Comparison of ENCODE assay signal across 8 cellular contexts in the genomic region with DNA sequence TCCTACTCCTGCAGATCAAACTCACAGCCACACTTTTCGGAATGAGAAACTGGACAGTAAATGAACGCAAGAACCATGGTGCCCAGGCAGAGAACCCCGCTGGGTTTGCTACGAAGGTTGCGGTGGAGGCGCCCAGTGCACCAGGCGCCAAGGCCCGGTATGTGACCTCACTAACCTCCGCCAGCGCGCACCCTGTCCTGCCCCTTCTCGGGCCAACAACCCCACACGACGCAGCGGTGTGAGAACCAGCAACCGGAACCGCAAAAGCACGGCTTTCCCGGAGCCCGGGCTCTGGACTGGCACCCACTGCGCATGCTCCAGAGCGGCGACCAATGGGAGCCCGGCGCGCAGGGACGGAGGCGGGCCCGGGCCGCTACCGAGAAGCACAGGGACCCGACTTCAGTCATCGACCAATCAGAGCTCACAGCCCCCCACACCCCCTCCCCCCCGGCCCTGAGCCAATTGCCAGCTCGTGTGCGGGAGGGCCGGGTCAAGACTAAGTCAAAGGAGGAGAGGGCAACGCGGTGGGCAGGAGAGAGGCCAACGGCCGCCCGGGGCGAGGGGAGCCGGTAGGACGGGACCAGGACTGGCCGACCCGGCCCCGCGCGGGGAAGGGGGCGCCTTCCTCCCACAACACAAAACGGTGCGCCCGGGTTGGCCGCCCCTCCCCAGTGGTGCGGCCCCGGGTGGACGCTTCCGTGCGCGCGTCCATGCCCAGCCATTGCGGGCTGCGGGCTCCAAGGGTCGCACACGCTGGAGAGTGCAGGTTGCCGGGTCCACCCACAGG. TPM values are rescaled to one million over a fixed set of nuclear protein-coding genes. Genes with fewer than 3 reads are reported as not detected.
DNase-seq lines count a peak whose midpoint lies in the region; ATAC-seq and TF ChIP-seq lines count a peak whose summit lies in the region.

No MANE protein-coding gene starts in this region.

- TF ChIP-seq CTCF in DND-41 (IDR thresholded peaks at IDR 0.05; ENCODE audit: borderline replicate concordance, extremely low read depth, low read length, poor library complexity, severe bottlenecking) (no peak), Peyer's patch (IDR thresholded peaks at IDR 0.05) (no peak), esophagus squamous epithelium (IDR thresholded peaks at IDR 0.05) (no peak)

- H3K27me3 ChIP-seq in DND-41 (ENCODE audit: insufficient read depth, low read length, poor library complexity), result no peaks in the 10 kb centered on the region
- no peaks in the 10 kb centered on the region for H3K27me3 ChIP-seq in GM23248 (replicated peaks; ENCODE audit: insufficient read depth)
- no peaks in the 10 kb centered on the region for H3K27me3 ChIP-seq in Karpas-422 (ENCODE audit: low read length)
- H3K27me3 ChIP-seq in Peyer's patch, result no peaks in the 10 kb centered on the region
- H3K27me3 ChIP-seq in esophagus squamous epithelium, result no peaks in the 10 kb centered on the region

- DNase-seq in DND-41 (peak; percentile 92), GM23248 (peak; percentile 87), Karpas-422 (peak; percentile 94), Peyer's patch (peak; percentile 86 to 95 (median 93)), activated T-helper 1 cell treated with Interleukin-2 at 50 U/mL for 16 hours (ENCODE audit: low read depth) (peak; percentile 80), esophagus squamous epithelium (lab: John Stamatoyannopoulos, UW) (peak; percentile 45), naive B cell (peak; percentile 86)
- DNase-seq in stimulated activated effector memory CD8-positive, alpha-beta T cell treated with anti-CD3 and anti-CD28 coated beads, Interleukin-12 subunit alpha, Interleukin-12 subunit beta, amount 100 ng/mL, for 72 hours (ENCODE audit: low spot score in 2 of 2), result peak; percentile 74 to 91

- H3K4me3 ChIP-seq in DND-41 (ENCODE audit: low read depth in 1 of 2, low read length in 2 of 2) (peak overlapping the region; percentile 91 to 97), GM23248 (peak overlapping the region; percentile 82), Karpas-422 (ENCODE audit: low read length) (peak overlapping the region; percentile 84), Peyer's patch (peak overlapping the region; percentile 68 to 90 (median 72)), esophagus squamous epithelium (peak overlapping the region; percentile 68 to 82 (median 72))

- H3K9me2 ChIP-seq in GM23248 (ENCODE audit: insufficient read depth) (no peaks in the 10 kb centered on the region), Karpas-422 (replicated peaks; ENCODE audit: insufficient read depth, low read length) (no peaks in the 10 kb centered on the region)

- H3K9ac ChIP-seq in DND-41 (ENCODE audit: low read depth, low read length), result peak overlapping the region; percentile 97
- H3K9ac ChIP-seq in GM23248, result peak overlapping the region; percentile 84
- H3K9ac ChIP-seq in Karpas-422 (ENCODE audit: low read length), result peak overlapping the region; percentile 90

- H3K27ac Mint-ChIP-seq in naive B cell, result peak overlapping the region; percentile 80 to 98 (median 94)
- H3K27ac Mint-ChIP-seq in stimulated activated effector memory CD8-positive, alpha-beta T cell treated with anti-CD3 and anti-CD28 coated beads, Interleukin-12 subunit alpha, Interleukin-12 subunit beta, amount 100 ng/mL, for 72 hours, result peak overlapping the region; percentile 89

- H3K36me3 Mint-ChIP-seq in naive B cell, result no peaks in the 10 kb centered on the region
- no peaks in the 10 kb centered on the region for H3K36me3 Mint-ChIP-seq in stimulated activated effector memory CD8-positive, alpha-beta T cell treated with anti-CD3 and anti-CD28 coated beads, Interleukin-12 subunit alpha, Interleukin-12 subunit beta, amount 100 ng/mL, for 72 hours

- peak; percentile 72 to 82 for TF ChIP-seq POLR2A in Peyer's patch (IDR thresholded peaks at IDR 0.05)
- peak in 3 of 4 donors; percentile 20 to 62 (median 25) for TF ChIP-seq POLR2A in esophagus squamous epithelium (IDR thresholded peaks at IDR 0.05)

- intact Hi-C loops in esophagus squamous epithelium (cut with DNase I), result no loop called here

- H4K20me1 ChIP-seq in DND-41 (ENCODE audit: insufficient read depth, low read length) (no peaks in the 10 kb centered on the region), GM23248 (ENCODE audit: insufficient read depth) (no peaks in the 10 kb centered on the region), Karpas-422 (ENCODE audit: insufficient read depth, low read depth, low read length) (no peaks in the 10 kb centered on the region)

- peaks cover 10 to 33% (median 20%) of the 10 kb centered on the region in 3 donors for H3K4me1 Mint-ChIP-seq in naive B cell
- peaks cover 16% of the 10 kb centered on the region for H3K4me1 Mint-ChIP-seq in stimulated activated effector memory CD8-positive, alpha-beta T cell treated with anti-CD3 and anti-CD28 coated beads, Interleukin-12 subunit alpha, Interleukin-12 subunit beta, amount 100 ng/mL, for 72 hours

- peak overlapping the region; percentile 86 for H2AFZ ChIP-seq in DND-41 (ENCODE audit: low read depth, low read length)
- peak overlapping the region; percentile 91 for H2AFZ ChIP-seq in GM23248
- H2AFZ ChIP-seq in Karpas-422 (ENCODE audit: low read length), result no peak overlapping the region

- no peaks in the 10 kb centered on the region for H3K27me3 Mint-ChIP-seq in naive B cell

- H3K9me3 Mint-ChIP-seq in naive B cell, result peaks cover 0 to 1% (median 0%) of the 10 kb centered on the region in 7 donors
- H3K9me3 Mint-ChIP-seq in stimulated activated effector memory CD8-positive, alpha-beta T cell treated with anti-CD3 and anti-CD28 coated beads, Interleukin-12 subunit alpha, Interleukin-12 subunit beta, amount 100 ng/mL, for 72 hours, result no peaks in the 10 kb centered on the region

- H3K4me1 ChIP-seq in DND-41 (ENCODE audit: insufficient read depth, low read length) (peaks cover 20% of the 10 kb centered on the region), GM23248 (ENCODE audit: insufficient read depth) (no peaks in the 10 kb centered on the region), Karpas-422 (ENCODE audit: low read length) (peaks cover 11% of the 10 kb centered on the region), Peyer's patch (no peaks in the 10 kb centered on the region), esophagus squamous epithelium (peaks cover 0 to 18% (median 0%) of the 10 kb centered on the region in 3 donors)

- 0 to 1% methylated on average over 10 to 15 of the region's 67 CpGs for WGBS in GM23248 (ENCODE audit: low coverage in 1 of 2, low lambda C conversion rate in 2 of 2, missing lambda C conversion rate in 2 of 2), 2 experiments
- WGBS in esophagus squamous epithelium, 2 donors, result 40% methylated on average over 15 of the region's 67 CpGs; no CpG with 5 or more reads in 1 of the 2 donors

- H3K27ac ChIP-seq in DND-41 (ENCODE audit: low read length), result peak overlapping the region; percentile 92
- peak overlapping the region; percentile 59 for H3K27ac ChIP-seq in GM23248
- peak overlapping the region; percentile 31 for H3K27ac ChIP-seq in Karpas-422 (ENCODE audit: low read length)
- peak overlapping the region; percentile 84 to 96 (median 92) for H3K27ac ChIP-seq in Peyer's patch
- peak overlapping the region; percentile 86 to 92 (median 90) for H3K27ac ChIP-seq in esophagus squamous epithelium

- H3K36me3 ChIP-seq in DND-41 (ENCODE audit: insufficient read depth, low read length), result no peaks in the 10 kb centered on the region; the same call in 1 of the 2 replicates
- H3K36me3 ChIP-seq in GM23248 (ENCODE audit: low read depth), result no peaks in the 10 kb centered on the region
- H3K36me3 ChIP-seq in Karpas-422 (ENCODE audit: insufficient read depth, low read length), result no peaks in the 10 kb centered on the region
- H3K36me3 ChIP-seq in Peyer's patch, result no peaks in the 10 kb centered on the region
- no peaks in the 10 kb centered on the region for H3K36me3 ChIP-seq in esophagus squamous epithelium

- no peaks in the 10 kb centered on the region for H3K9me3 ChIP-seq in DND-41 (ENCODE audit: insufficient read depth, low read length, severe bottlenecking)
- no peaks in the 10 kb centered on the region for H3K9me3 ChIP-seq in GM23248 (ENCODE audit: low read depth)
- no peaks in the 10 kb centered on the region for H3K9me3 ChIP-seq in Karpas-422 (ENCODE audit: low read length)
- no peaks in the 10 kb centered on the region for H3K9me3 ChIP-seq in Peyer's patch
- H3K9me3 ChIP-seq in esophagus squamous epithelium, result no peaks in the 10 kb centered on the region

- H3K4me2 ChIP-seq in DND-41 (ENCODE audit: insufficient read depth, low read length) (peak overlapping the region; percentile 87), GM23248 (ENCODE audit: unreplicated experiment) (peak overlapping the region; percentile 88), Karpas-422 (ENCODE audit: low read depth, low read length, poor library complexity, severe bottlenecking) (peak overlapping the region; percentile 79)

- H3F3A ChIP-seq in GM23248 (ENCODE audit: insufficient read depth), result no peaks in the 10 kb centered on the region

- H3K79me2 ChIP-seq in DND-41 (ENCODE audit: insufficient read depth, low read length) (peaks cover 18% of the 10 kb centered on the region), GM23248 (ENCODE audit: insufficient read depth) (no peaks in the 10 kb centered on the region), Karpas-422 (ENCODE audit: low read length) (peaks cover 4% of the 10 kb centered on the region; the same call in 1 of the 2 replicates)

- peak overlapping the region; percentile 83 to 96 (median 95) for H3K4me3 Mint-ChIP-seq in naive B cell
- H3K4me3 Mint-ChIP-seq in stimulated activated effector memory CD8-positive, alpha-beta T cell treated with anti-CD3 and anti-CD28 coated beads, Interleukin-12 subunit alpha, Interleukin-12 subunit beta, amount 100 ng/mL, for 72 hours, result peak overlapping the region; percentile 83

- in situ Hi-C loops in GM23248 (cut with MboI), result no loop called here

- peak; percentile 94 for ATAC-seq in DND-41 (ENCODE audit: insufficient read depth, low read depth)
- ATAC-seq in naive B cell (ENCODE audit: low read depth in 2 of 2), result peak; percentile 91
- ATAC-seq in stimulated activated effector memory CD8-positive, alpha-beta T cell treated with anti-CD3 and anti-CD28 coated beads, Interleukin-12 subunit alpha, Interleukin-12 subunit beta, amount 100 ng/mL, for 72 hours, result peak; percentile 96

RNA-seq across cellular contexts. Expression of a gene that starts 7.3 kb away (rescaled TPM):
- total RNA-seq in GM23248 (2014; rRNA removed; shearing (Covaris generic)), result not detected in 2 replicates
- polyA plus RNA-seq in GM23248 (2016; fragmentation: Nextera tagmentation; extraction: Ambion mirVana) (not detected in 2 replicates), naive B cell (ENCODE audit: low read depth in 6 of 6) (10 to 100 TPM; 12.7 to 27.8 (median 19.4) TPM)
- 63.4 and 83.6 TPM in 2 replicates for total RNA-seq in Karpas-422 (2014; rRNA removed; shearing (Covaris generic); ENCODE audit: low replicate concordance)
- total RNA-seq in Peyer's patch (10 to 100 TPM in 1 of 4 donors, 1 to 10 TPM in 3; 3.5 to 45.4 (median 7.6) TPM), esophagus squamous epithelium (1 to 10 TPM; 1.2 to 7.1 (median 3.7) TPM)

RNA-seq across cellular contexts. Expression of a gene that starts 20.2 kb away (rescaled TPM):
- 6.8 and 8.1 TPM in 2 replicates for total RNA-seq in GM23248 (2014; rRNA removed; shearing (Covaris generic))
- polyA plus RNA-seq in GM23248 (2016; fragmentation: Nextera tagmentation; extraction: Ambion mirVana) (6.0 TPM in 2 replicates), naive B cell (ENCODE audit: low read depth in 6 of 6) (10 to 100 TPM in 3 of 6 donors, 1 to 10 TPM in 3; 6.6 to 13.3 (median 10.1) TPM)
- 9.5 and 12.2 TPM in 2 replicates for total RNA-seq in Karpas-422 (2014; rRNA removed; shearing (Covaris generic); ENCODE audit: low replicate concordance)
- total RNA-seq in Peyer's patch (1 to 10 TPM; 2.5 to 7.4 (median 4.2) TPM), esophagus squamous epithelium (10 to 100 TPM in 1 of 4 donors, 1 to 10 TPM in 3; 4.6 to 12.1 (median 8.2) TPM)

Comparison
In these comparisons a context has a peak if more than half of its experiments do, and no peak if none do; other contexts are left out.
1. Peak in every context shown above with its lines: DNase-seq, ATAC-seq, H3K4me3 ChIP-seq and H3K27ac ChIP-seq.
2. H3K27ac ChIP-seq: peak in every context shown above with its lines; median percentile 92 in DND-41; 92 in Peyer's patch; 90 in esophagus squamous epithelium; 59 in GM23248; 31 in Karpas-422.